ENCODE assay signal across 8 cellular contexts in genomic region chr5:112957970-112958773, GRCh38. TPM values are rescaled to one million over a fixed set of nuclear protein-coding genes. Genes with fewer than 3 reads are reported as not detected.
A peak's percentile ranks its signal among the peaks of the same experiment; 100 is the strongest.
DNase-seq lines count a peak whose midpoint lies in the region; ATAC-seq and TF ChIP-seq lines count a peak whose summit lies in the region.

No MANE protein-coding gene starts in this region.

- CTCF ChIA-PET in OCI-LY7 (lab: Charles Lee; ENCODE audit: unreplicated experiment), result no interaction called here

- H3K9me3 ChIP-seq in OCI-LY7 (ENCODE audit: low read length), result no peaks in the 10 kb centered on the region

- H3K79me2 ChIP-seq in OCI-LY7 (ENCODE audit: insufficient read depth, low read depth, low read length), result no peaks in the 10 kb centered on the region

- no peaks in the 10 kb centered on the region for H4K20me1 ChIP-seq in OCI-LY7 (ENCODE audit: insufficient read depth, low read length)

- no peak overlapping the region for H3K27ac ChIP-seq in OCI-LY7 (ENCODE audit: low read depth, low read length, poor library complexity, severe bottlenecking)

- DNase-seq in AG20443 (ENCODE audit: low spot score), result peak; percentile 80
- DNase-seq in OCI-LY7 (ENCODE audit: low spot score), result no peak
- peak; percentile 93 for DNase-seq in epithelial cell of esophagus (ENCODE audit: low read depth)
- DNase-seq in posterior cingulate gyrus, result peak in 6 of 10 donors; percentile 29 to 75 (median 42)
- DNase-seq in DMS114 treated with DMSO at 0.1 percent for 48 hours (lab: John Stamatoyannopoulos, UW; ENCODE audit: unreplicated experiment), result no peak
- no peak for DNase-seq in NCI-H510A (lab: John Stamatoyannopoulos, UW)

- peak overlapping the region; percentile 38; the same call in 1 of the 2 replicates for H2AFZ ChIP-seq in OCI-LY7 (ENCODE audit: low read length)

- H3K4me1 ChIP-seq in OCI-LY7 (ENCODE audit: insufficient read depth, low read length, poor library complexity, severe bottlenecking), result peaks cover 5% of the 10 kb centered on the region

- TF ChIP-seq CTCF in OCI-LY7 (conservative IDR thresholded peaks at IDR 0.05; ENCODE audit: low read length) (no peak), epithelial cell of esophagus (IDR thresholded peaks at IDR 0.05; ENCODE audit: insufficient read depth, low read depth, low read length, missing control alignments) (no peak)

- peak; percentile 67 for ATAC-seq in GM18873 (IDR thresholded peaks at IDR 0.05; ENCODE audit: low FRiP score, unreplicated experiment)
- ATAC-seq in HG03025 (IDR thresholded peaks at IDR 0.05; ENCODE audit: low FRiP score, unreplicated experiment), result peak; percentile 66

- POLR2A ChIA-PET in OCI-LY7 (lab: Charles Lee), result no interaction called here

- H3K9me2 ChIP-seq in OCI-LY7 (ENCODE audit: insufficient read depth, low read length), result no peaks in the 10 kb centered on the region

- BruUV-seq in OCI-LY7 (replicated peaks; lab: Mats Ljungman, UMichigan), result no TSS peak

- no peak overlapping the region for H3K4me2 ChIP-seq in OCI-LY7 (ENCODE audit: low read length)

- no peaks in the 10 kb centered on the region for H3K36me3 ChIP-seq in OCI-LY7 (ENCODE audit: insufficient read depth, low read length)

- intact Hi-C loops in OCI-LY7 (cut with micrococcal nuclease; ENCODE audit: unreplicated experiment) (no loop called here), posterior cingulate gyrus (cut with DNase I) (no loop called here)

- H3K4me3 ChIP-seq in OCI-LY7 (ENCODE audit: low read depth, low read length, poor library complexity, severe bottlenecking) (no peak overlapping the region), epithelial cell of esophagus (ENCODE audit: low read length) (no peak overlapping the region)

RNA-seq across cellular contexts. Expression of gene DCP2, which starts 18.4 kb away (rescaled TPM):
- total RNA-seq in OCI-LY7 (2014; rRNA removed; shearing (Covaris generic)), result 69.3 and 81.3 TPM in 2 replicates
- total RNA-seq in OCI-LY7 (2022), result 139 and 158 TPM in 2 replicates

RNA-seq across cellular contexts. Expression of gene REEP5, which starts 36.1 kb away (rescaled TPM):
- 20.9 and 25.5 TPM in 2 replicates for total RNA-seq in OCI-LY7 (2014; rRNA removed; shearing (Covaris generic))
- 29.5 and 32.0 TPM in 2 replicates for total RNA-seq in OCI-LY7 (2022)

Comparison
In these comparisons a context has a peak if more than half of its experiments do, and no peak if none do; other contexts are left out.
1. DNase-seq: peak in AG20443 (single experiment), epithelial cell of esophagus (single experiment) and posterior cingulate gyrus (6 of 10); none in OCI-LY7 (single experiment), DMS114 treated with DMSO at 0.1 percent for 48 hours (single experiment) and NCI-H510A (single experiment).